Comparison of ENCODE assay signal across 25 cellular contexts in the genomic region with DNA sequence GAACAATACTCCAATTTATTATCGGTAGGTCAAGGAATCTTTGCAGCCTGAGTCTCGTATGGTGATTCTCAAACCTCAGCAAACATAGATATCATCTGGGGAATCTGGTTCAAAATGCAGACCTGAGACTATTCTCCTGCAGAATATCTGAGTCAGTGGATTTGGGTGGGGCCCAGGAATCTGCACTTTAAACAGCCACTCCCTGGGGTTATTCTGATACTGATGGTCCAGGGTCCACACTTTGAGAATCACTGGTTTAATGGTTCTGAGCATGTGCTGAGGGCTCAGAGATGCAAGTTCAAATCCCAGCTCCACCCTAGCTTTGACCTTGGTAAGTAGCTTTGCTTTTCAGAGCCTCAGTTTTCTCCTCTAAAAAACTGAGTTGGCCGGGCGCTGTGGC.
"Had no signal": no experiment of that assay in that cellular context is flagged by ENCODE, and none has a peak within 500 bp of the region (broad histone marks: within the 10 kb centered on the region; RNA-seq: fewer than 3 reads in every experiment).

No MANE protein-coding gene starts in this region.

- H3K36me3 ChIP-seq: pancreas, prostate gland, suprapubic skin, thoracic aorta, vagina had no signal

- H3K4me1 ChIP-seq: left ventricle myocardium inferior, pancreas, prostate gland, spleen, suprapubic skin, tibial artery, upper lobe of left lung, vagina had no signal

- FAIRE-seq: islet of Langerhans, kidney, pancreas had no signal

- DNase-seq: hypothalamus; immature natural killer cell; kidney; left ventricle myocardium inferior; mesendoderm; naive thymus-derived CD8-positive, alpha-beta T cell; nucleus accumbens; pancreas; posterior cingulate gyrus; retina; right cardiac atrium; spleen; stimulated activated CD4-positive, alpha-beta T cell treated with anti-CD3 and anti-CD28 coated beads, Interleukin-4, amount 100 ng/mL, for 24 hours; stimulated activated naive CD4-positive, alpha-beta T cell; tibial artery; upper lobe of left lung had no signal

- H3K27me3 ChIP-seq: pancreas, spleen, suprapubic skin, tibial artery, upper lobe of left lung, vagina had no signal

- H3K27ac ChIP-seq: left ventricle myocardium inferior, pancreas, prostate gland, skin epidermis, spleen, suprapubic skin, thoracic aorta, tibial artery, upper lobe of left lung, vagina had no signal

- ATAC-seq: naive thymus-derived CD8-positive, alpha-beta T cell; pancreas; right cardiac atrium; sciatic nerve; stimulated activated effector memory CD8-positive, alpha-beta T cell treated with anti-CD3 and anti-CD28 coated beads, Interleukin-12 subunit alpha, Interleukin-12 subunit beta, amount 100 ng/mL, for 72 hours had no signal

- H3K9me3 ChIP-seq: left ventricle myocardium inferior, pancreas, prostate gland, spleen, suprapubic skin, thoracic aorta, tibial artery, upper lobe of left lung, vagina had no signal

- H3K4me3 ChIP-seq: left ventricle myocardium inferior, lung, pancreas, prostate gland, skin epidermis, spleen, suprapubic skin, thoracic aorta, tibial artery, upper lobe of left lung, vagina had no signal
